16 cellular contexts compared by ENCODE assay signal in the genomic region with DNA sequence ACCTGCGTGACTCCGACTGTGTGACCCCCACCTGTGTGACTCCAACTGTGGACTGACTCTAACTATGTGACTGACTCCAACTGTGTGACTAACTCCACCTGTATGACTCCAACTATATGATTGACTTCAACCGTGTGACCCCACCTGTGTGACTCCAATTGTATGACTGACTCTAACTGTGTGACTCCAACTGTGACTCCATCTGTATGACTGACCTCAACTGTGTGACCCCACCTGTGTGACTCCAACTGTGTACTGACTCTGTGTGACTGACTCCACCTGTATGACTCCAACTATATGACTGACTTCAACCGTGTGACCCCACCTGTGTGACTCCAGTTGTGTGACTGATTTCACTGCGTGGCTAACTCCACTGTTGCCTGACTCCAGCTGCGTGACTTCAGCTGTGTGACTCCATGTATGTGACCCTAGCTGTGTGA. TPM values are rescaled to one million over a fixed set of nuclear protein-coding genes. Genes with fewer than 3 reads are reported as not detected.
DNase-seq lines count a peak whose midpoint lies in the region; ATAC-seq and TF ChIP-seq lines count a peak whose summit lies in the region.
"Had no signal": no experiment of that assay in that cellular context is flagged by ENCODE, and none has a peak within 500 bp of the region (broad histone marks: within the 10 kb centered on the region; RNA-seq: fewer than 3 reads in every experiment).

No MANE protein-coding gene starts in this region.

- ATAC-seq in activated CD8-positive, alpha-beta memory T cell treated with anti-CD3 and anti-CD28 coated beads, Interleukin-2, amount 10 ng/mL, durations not matched to agents 7 days and 5 days: no peak
- ATAC-seq in PC-3 (peak; percentile 32), HG03521 (IDR thresholded peaks at IDR 0.05; ENCODE audit: unreplicated experiment) (no peak)
- ATAC-seq: heart right ventricle had no signal

- no peak for TF ChIP-seq POLR2A in prostate gland (IDR thresholded peaks at IDR 0.05)

- no peaks in the 10 kb centered on the region for H3K9me3 Mint-ChIP-seq in activated CD8-positive, alpha-beta memory T cell treated with anti-CD3 and anti-CD28 coated beads, Interleukin-2, amount 10 ng/mL, durations not matched to agents 7 days and 5 days (ENCODE audit: low read depth)

- 94% methylated on average over 6 of the region's 6 CpGs for WGBS in prostate gland

- no peaks in the 10 kb centered on the region for H3K9me2 ChIP-seq in PC-3 (replicated peaks; ENCODE audit: low read length)

- H4K20me1 ChIP-seq in PC-3 (ENCODE audit: low read length): no peaks in the 10 kb centered on the region

- H3K9me3 ChIP-seq in PC-3 (ENCODE audit: low read length) (no peaks in the 10 kb centered on the region), prostate gland (no peaks in the 10 kb centered on the region)
- H3K9me3 ChIP-seq: heart right ventricle, neutrophil, thoracic aorta had no signal

- peaks cover 10% of the 10 kb centered on the region for H3K36me3 Mint-ChIP-seq in activated CD8-positive, alpha-beta memory T cell treated with anti-CD3 and anti-CD28 coated beads, Interleukin-2, amount 10 ng/mL, durations not matched to agents 7 days and 5 days

- H3K79me2 ChIP-seq in PC-3 (ENCODE audit: low read length): peaks cover 23% of the 10 kb centered on the region

- peaks cover 6% of the 10 kb centered on the region for H3K4me1 Mint-ChIP-seq in activated CD8-positive, alpha-beta memory T cell treated with anti-CD3 and anti-CD28 coated beads, Interleukin-2, amount 10 ng/mL, durations not matched to agents 7 days and 5 days

- H3K27ac Mint-ChIP-seq in activated CD8-positive, alpha-beta memory T cell treated with anti-CD3 and anti-CD28 coated beads, Interleukin-2, amount 10 ng/mL, durations not matched to agents 7 days and 5 days: peak overlapping the region; percentile 14

- CTCF ChIA-PET in activated CD8-positive, alpha-beta memory T cell treated with anti-CD3 and anti-CD28 coated beads, Interleukin-2, amount 10 ng/mL, durations not matched to agents 7 days and 5 days (lab: Charles Lee): interaction anchor here (1.9 kb wide), 1 partner anchor 21 kb away, joined by 5 read pairs; no protein-coding TSS in a partner anchor
- CTCF ChIA-PET in PC-3 (lab: Charles Lee): no interaction called here

- no peak overlapping the region for H3K9ac ChIP-seq in PC-3 (ENCODE audit: low read length)
- no peak overlapping the region for H3K9ac ChIP-seq in rectal smooth muscle tissue (ENCODE audit: low read length)

- intact Hi-C loops in PC-3 (cut with micrococcal nuclease) (no loop called here), prostate gland (cut with DNase I) (no loop called here)

- no peak overlapping the region for H3K4me3 Mint-ChIP-seq in activated CD8-positive, alpha-beta memory T cell treated with anti-CD3 and anti-CD28 coated beads, Interleukin-2, amount 10 ng/mL, durations not matched to agents 7 days and 5 days

- H3K36me3 ChIP-seq in PC-3 (ENCODE audit: low read depth, low read length): no peaks in the 10 kb centered on the region; the same call in none of the 2 replicates
- no peaks in the 10 kb centered on the region for H3K36me3 ChIP-seq in rectal smooth muscle tissue (ENCODE audit: control insufficient read depth, insufficient read depth, low read length)
- H3K36me3 ChIP-seq in prostate gland: no peaks in the 10 kb centered on the region
- H3K36me3 ChIP-seq: thoracic aorta had no signal

- POLR2A ChIA-PET in PC-3 (lab: Charles Lee; ENCODE audit: unreplicated experiment): no interaction called here

- H3K27ac ChIP-seq in PC-3 (ENCODE audit: low read length): peak overlapping the region; percentile 32; the same call in 1 of the 2 replicates
- peak overlapping the region; percentile 28 for H3K27ac ChIP-seq in epithelial cell of prostate
- peak overlapping the region; percentile 78 for H3K27ac ChIP-seq in rectal smooth muscle tissue (ENCODE audit: low read depth, low read length)
- no peak overlapping the region for H3K27ac ChIP-seq in prostate gland
- no peak overlapping the region for H3K27ac ChIP-seq in caudate nucleus (ENCODE audit: low read depth, low read length)
- H3K27ac ChIP-seq: neutrophil had no signal

- TF ChIP-seq CTCF in PC-3 (conservative IDR thresholded peaks at IDR 0.05; ENCODE audit: low read depth, low read length) (no peak), prostate gland (IDR thresholded peaks at IDR 0.05) (no peak)

- H3K27me3 ChIP-seq in PC-3 (ENCODE audit: low read length) (no peaks in the 10 kb centered on the region), rectal smooth muscle tissue (ENCODE audit: control insufficient read depth, insufficient read depth, low read length) (no peaks in the 10 kb centered on the region), prostate gland (replicated peaks; ENCODE audit: insufficient read depth) (no peaks in the 10 kb centered on the region)
- H3K27me3 ChIP-seq: heart right ventricle, neutrophil had no signal

- no peaks in the 10 kb centered on the region for H3F3A ChIP-seq in PC-3 (ENCODE audit: low read length, unreplicated experiment)

- no TSS peak for BruUV-seq in PC-3 (replicated peaks; lab: Mats Ljungman, UMichigan)

- no peak overlapping the region for H3K4me2 ChIP-seq in PC-3 (ENCODE audit: low read length)

- DNase-seq in activated CD8-positive, alpha-beta memory T cell treated with anti-CD3 and anti-CD28 coated beads, Interleukin-2, amount 10 ng/mL, durations not matched to agents 7 days and 5 days: no peak
- DNase-seq in activated CD8-positive, alpha-beta memory T cell treated with anti-CD3 and anti-CD28 coated beads for 24 hours: no peak
- DNase-seq in PC-3: peak; percentile 35
- peak; percentile 66 for DNase-seq in epithelial cell of prostate (ENCODE audit: low read depth, low spot score)
- no peak for DNase-seq in prostate gland (ENCODE audit: low spot score)
- no peak for DNase-seq in caudate nucleus (lab: John Stamatoyannopoulos, UW)
- DNase-seq: COR-L47, heart right ventricle, KG1, NCI-H1436 treated with DMSO at 0.1 percent for 48 hours, NCI-H446 had no signal

- no peaks in the 10 kb centered on the region for H3K27me3 Mint-ChIP-seq in activated CD8-positive, alpha-beta memory T cell treated with anti-CD3 and anti-CD28 coated beads, Interleukin-2, amount 10 ng/mL, durations not matched to agents 7 days and 5 days

- peaks cover 13% of the 10 kb centered on the region for H3K4me1 ChIP-seq in PC-3 (ENCODE audit: insufficient read depth, low read length)
- peaks cover 12% of the 10 kb centered on the region for H3K4me1 ChIP-seq in rectal smooth muscle tissue (ENCODE audit: control insufficient read depth, insufficient read depth, low read length)
- no peaks in the 10 kb centered on the region for H3K4me1 ChIP-seq in prostate gland (replicated peaks)

- H3K4me3 ChIP-seq in PC-3 (ENCODE audit: low read length): no peak overlapping the region
- no peak overlapping the region for H3K4me3 ChIP-seq in rectal smooth muscle tissue (ENCODE audit: low read length)
- no peak overlapping the region for H3K4me3 ChIP-seq in prostate gland
- H3K4me3 ChIP-seq: heart right ventricle, skin epidermis, thoracic aorta had no signal

- H2AFZ ChIP-seq in PC-3 (ENCODE audit: low read length): no peak overlapping the region

RNA-seq across cellular contexts. Expression of gene SYNJ2, which starts 38.6 kb away (rescaled TPM):
- 10 to 100 TPM; 41.2 to 42.7 TPM for total RNA-seq in activated CD8-positive, alpha-beta memory T cell treated with anti-CD3 and anti-CD28 coated beads, Interleukin-2, amount 10 ng/mL, durations not matched to agents 7 days and 5 days
- 21.5 and 24.9 TPM in 2 replicates for total RNA-seq in PC-3 (2014; rRNA removed)
- total RNA-seq in prostate gland: 10 to 100 TPM; 19.7 to 19.9 TPM

Comparison
In these comparisons a context has a peak if more than half of its experiments do, and no peak if none do; other contexts are left out.
1. DNase-seq: peak in PC-3 (single experiment) and epithelial cell of prostate (single experiment); none in activated CD8-positive, alpha-beta memory T cell treated with anti-CD3 and anti-CD28 coated beads, Interleukin-2, amount 10 ng/mL, durations not matched to agents 7 days and 5 days (single experiment), activated CD8-positive, alpha-beta memory T cell treated with anti-CD3 and anti-CD28 coated beads for 24 hours (single experiment), prostate gland (single experiment) and caudate nucleus (0 of 61).
2. H3K27ac ChIP-seq: peak in PC-3 (single experiment), epithelial cell of prostate (single experiment) and rectal smooth muscle tissue (single experiment); none in prostate gland (0 of 2) and caudate nucleus (single experiment).